23 cellular contexts compared by ENCODE assay signal in genomic region chr1:206415913-206416312, GRCh38. TPM values are rescaled to one million over a fixed set of nuclear protein-coding genes. Genes with fewer than 3 reads are reported as not detected.
DNase-seq lines count a peak whose midpoint lies in the region; ATAC-seq and TF ChIP-seq lines count a peak whose summit lies in the region.
"Had no signal": no experiment of that assay in that cellular context is flagged by ENCODE, and none has a peak within 500 bp of the region (broad histone marks: within the 10 kb centered on the region; RNA-seq: fewer than 3 reads in every experiment).

No MANE protein-coding gene starts in this region.

- CTCF ChIA-PET in activated CD8-positive, alpha-beta memory T cell treated with anti-CD3 and anti-CD28 coated beads, Interleukin-2, amount 10 ng/mL, durations not matched to agents 7 days and 5 days (lab: Charles Lee): no interaction called here

- H3K9me3 Mint-ChIP-seq in activated CD8-positive, alpha-beta memory T cell treated with anti-CD3 and anti-CD28 coated beads, Interleukin-2, amount 10 ng/mL, durations not matched to agents 7 days and 5 days (ENCODE audit: low read depth): no peaks in the 10 kb centered on the region
- no peaks in the 10 kb centered on the region for H3K9me3 Mint-ChIP-seq in mesothelial cell of epicardium
- H3K9me3 Mint-ChIP-seq: activated CD4-positive, alpha-beta T cell treated with anti-CD3 and anti-CD28 coated beads, Interleukin-2, amount 10 ng/mL, durations not matched to agents 7 days and 5 days; activated naive CD4-positive, alpha-beta T cell treated with anti-CD3 and anti-CD28 coated beads, Interleukin-2, amount 50 U/mL, for 72 hours; activated T-helper 17 cell treated with anti-CD3 and anti-CD28 coated beads, Interleukin-2, amount 50 U/mL, for 72 hours; T-helper 1 cell treated with Interleukin-12 subunit alpha and Interleukin-12 subunit beta and Interleukin-4 antibody, amounts not matched to agents 30 μg/mL and 1 μg/mL, for 36 hours had no signal

- H3K4me1 ChIP-seq in SJCRH30: peaks cover 22% of the 10 kb centered on the region
- peaks cover 0 to 27% (median 11%) of the 10 kb centered on the region in 4 donors for H3K4me1 ChIP-seq in transverse colon
- H3K4me1 ChIP-seq: upper lobe of right lung had no signal

- H3K4me1 Mint-ChIP-seq in activated CD8-positive, alpha-beta memory T cell treated with anti-CD3 and anti-CD28 coated beads, Interleukin-2, amount 10 ng/mL, durations not matched to agents 7 days and 5 days: no peaks in the 10 kb centered on the region
- H3K4me1 Mint-ChIP-seq in mesothelial cell of epicardium: peaks cover 31% of the 10 kb centered on the region
- H3K4me1 Mint-ChIP-seq: activated T-helper 17 cell treated with anti-CD3 and anti-CD28 coated beads, Interleukin-2, amount 50 U/mL, for 72 hours had no signal

- TF ChIP-seq CTCF in mesothelial cell of epicardium (IDR thresholded peaks at IDR 0.05; ENCODE audit: unreplicated experiment) (no peak), transverse colon (IDR thresholded peaks at IDR 0.05) (no peak)

- WGBS in transverse colon (ENCODE audit: low coverage in 1 of 2), 2 donors: 73 to 75% methylated on average over 2 to 6 of the region's 6 CpGs

- H3K27me3 ChIP-seq in SJCRH30 (no peaks in the 10 kb centered on the region), transverse colon (no peaks in the 10 kb centered on the region)
- H3K27me3 ChIP-seq: stomach, upper lobe of right lung had no signal

- in situ Hi-C loops in transverse colon (cut with MboI; ENCODE audit: low pct_ligation_motif_present in 1 of 4, low pct_unique_long_range_greater_than_20kb in 1 of 4, low sequenced_read_pairs in 3 of 4): no loop called here

- no peak for TF ChIP-seq EP300 in transverse colon (IDR thresholded peaks at IDR 0.05; ENCODE audit: low read depth)

- no peak overlapping the region for H3K27ac Mint-ChIP-seq in activated CD8-positive, alpha-beta memory T cell treated with anti-CD3 and anti-CD28 coated beads, Interleukin-2, amount 10 ng/mL, durations not matched to agents 7 days and 5 days
- H3K27ac Mint-ChIP-seq in mesothelial cell of epicardium: peak overlapping the region; percentile 72
- H3K27ac Mint-ChIP-seq: activated CD4-positive, alpha-beta T cell treated with anti-CD3 and anti-CD28 coated beads, Interleukin-2, amount 10 ng/mL, durations not matched to agents 7 days and 5 days; activated naive CD4-positive, alpha-beta T cell treated with anti-CD3 and anti-CD28 coated beads, Interleukin-2, amount 50 U/mL, for 72 hours; activated T-helper 17 cell treated with anti-CD3 and anti-CD28 coated beads, Interleukin-2, amount 50 U/mL, for 72 hours; T-helper 1 cell treated with Interleukin-12 subunit alpha and Interleukin-12 subunit beta and Interleukin-4 antibody, amounts not matched to agents 30 μg/mL and 1 μg/mL, for 36 hours had no signal

- H3K27me3 Mint-ChIP-seq in activated CD8-positive, alpha-beta memory T cell treated with anti-CD3 and anti-CD28 coated beads, Interleukin-2, amount 10 ng/mL, durations not matched to agents 7 days and 5 days: no peaks in the 10 kb centered on the region
- no peaks in the 10 kb centered on the region for H3K27me3 Mint-ChIP-seq in mesothelial cell of epicardium (ENCODE audit: low read depth)
- H3K27me3 Mint-ChIP-seq: activated CD4-positive, alpha-beta T cell treated with anti-CD3 and anti-CD28 coated beads, Interleukin-2, amount 10 ng/mL, durations not matched to agents 7 days and 5 days; activated T-helper 17 cell treated with anti-CD3 and anti-CD28 coated beads, Interleukin-2, amount 50 U/mL, for 72 hours had no signal

- H3K4me3 ChIP-seq in SJCRH30 (no peak overlapping the region), transverse colon (no peak overlapping the region)
- H3K4me3 ChIP-seq: lung, stomach, upper lobe of right lung had no signal

- intact Hi-C loops in transverse colon (cut with DNase I; ENCODE audit: low total_unique reads): no loop called here

- DNase-seq in activated CD8-positive, alpha-beta memory T cell treated with anti-CD3 and anti-CD28 coated beads, Interleukin-2, amount 10 ng/mL, durations not matched to agents 7 days and 5 days: peak; percentile 26
- DNase-seq in activated CD8-positive, alpha-beta memory T cell treated with anti-CD3 and anti-CD28 coated beads for 24 hours: no peak
- DNase-seq in SJCRH30: peak in 1 of 2 experiments; percentile 28
- no peak for DNase-seq in mesothelial cell of epicardium (ENCODE audit: low spot score in 2 of 2, unreplicated experiment in 2 of 2)
- no peak for DNase-seq in transverse colon
- DNase-seq in ureter (ENCODE audit: low spot score): no peak
- DNase-seq: activated CD4-positive, alpha-beta T cell treated with anti-CD3 and anti-CD28 coated beads, Interleukin-2, amount 10 ng/mL, durations not matched to agents 7 days and 5 days; activated CD8-positive, alpha-beta memory T cell treated with anti-CD3 and anti-CD28 coated beads, Interleukin-2, amount 50 U/mL, for 4 hours; DND-41; NCI-H774; occipital lobe; OCI-M1; stimulated activated CD4-positive, alpha-beta T cell treated with anti-CD3 and anti-CD28 coated beads, Interleukin-4, amount 100 ng/mL, for 4 hours; stomach; upper lobe of right lung had no signal

- H3K36me3 ChIP-seq in SJCRH30 (peaks cover 21% of the 10 kb centered on the region), transverse colon (no peaks in the 10 kb centered on the region)
- H3K36me3 ChIP-seq: BE2C had no signal

- peaks cover 16% of the 10 kb centered on the region for H3K36me3 Mint-ChIP-seq in activated CD8-positive, alpha-beta memory T cell treated with anti-CD3 and anti-CD28 coated beads, Interleukin-2, amount 10 ng/mL, durations not matched to agents 7 days and 5 days
- H3K36me3 Mint-ChIP-seq in mesothelial cell of epicardium: peaks cover 20% of the 10 kb centered on the region

- H3K9me3 ChIP-seq in SJCRH30 (replicated peaks): no peaks in the 10 kb centered on the region
- H3K9me3 ChIP-seq in transverse colon: no peaks in the 10 kb centered on the region
- H3K9me3 ChIP-seq: BE2C, stomach, upper lobe of right lung had no signal

- H3K27ac ChIP-seq in SJCRH30 (peak overlapping the region; percentile 24), transverse colon (peak overlapping the region in 3 of 4 donors; percentile 42 to 69 (median 49))
- H3K27ac ChIP-seq: epithelial cell of prostate, upper lobe of right lung had no signal

- H3K4me3 Mint-ChIP-seq in activated CD8-positive, alpha-beta memory T cell treated with anti-CD3 and anti-CD28 coated beads, Interleukin-2, amount 10 ng/mL, durations not matched to agents 7 days and 5 days: no peak overlapping the region
- no peak overlapping the region for H3K4me3 Mint-ChIP-seq in mesothelial cell of epicardium
- H3K4me3 Mint-ChIP-seq: activated CD4-positive, alpha-beta T cell treated with anti-CD3 and anti-CD28 coated beads, Interleukin-2, amount 10 ng/mL, durations not matched to agents 7 days and 5 days; activated T-helper 17 cell treated with anti-CD3 and anti-CD28 coated beads, Interleukin-2, amount 50 U/mL, for 72 hours; T-helper 1 cell treated with Interleukin-12 subunit alpha and Interleukin-12 subunit beta and Interleukin-4 antibody, amounts not matched to agents 30 μg/mL and 1 μg/mL, for 36 hours had no signal

- no peak for ATAC-seq in activated CD8-positive, alpha-beta memory T cell treated with anti-CD3 and anti-CD28 coated beads, Interleukin-2, amount 10 ng/mL, durations not matched to agents 7 days and 5 days
- ATAC-seq in GM21390 (IDR thresholded peaks at IDR 0.05; ENCODE audit: unreplicated experiment) (no peak), HG03280 (IDR thresholded peaks at IDR 0.05; ENCODE audit: unreplicated experiment) (no peak)
- ATAC-seq: activated naive CD4-positive, alpha-beta T cell treated with anti-CD3 and anti-CD28 coated beads, Interleukin-2, amount 50 U/mL, for 72 hours; activated T-helper 17 cell treated with anti-CD3 and anti-CD28 coated beads, Interleukin-2, amount 50 U/mL, for 72 hours; upper lobe of right lung had no signal

- no peak for TF ChIP-seq POLR2A in transverse colon (IDR thresholded peaks at IDR 0.05)

RNA-seq across cellular contexts. Expression of gene IKBKE, which starts 54.4 kb away (rescaled TPM):
- total RNA-seq in activated CD8-positive, alpha-beta memory T cell treated with anti-CD3 and anti-CD28 coated beads, Interleukin-2, amount 10 ng/mL, durations not matched to agents 7 days and 5 days: 10 to 100 TPM; 64.8 to 72.7 TPM
- total RNA-seq in SJCRH30 (2014; rRNA removed; shearing (Covaris generic)): 3.1 and 3.5 TPM in 2 replicates
- total RNA-seq in mesothelial cell of epicardium (7.9 to 8.4 TPM (median 8.2 TPM) in 3 replicates), transverse colon (10 to 100 TPM; 13.8 to 77.4 (median 17.8) TPM), ureter (12.5 TPM)
